In genomic region chr11:100576044-100577021, GRCh38 we compare ENCODE assay signal across 2 cellular contexts.
A peak's percentile ranks its signal among the peaks of the same experiment; 100 is the strongest.
TF ChIP-seq lines count a peak whose summit lies in the region.

No MANE protein-coding gene starts in this region.

TF ChIP-seq in IMR-90, 13 proteins besides CTCF, POLR2A, EP300 and RAD21:
- TF ChIP-seq RCOR1 (IDR thresholded peaks at IDR 0.05; ENCODE audit: insufficient replicate concordance, low read length), result no peak
- TF ChIP-seq FOS (IDR thresholded peaks at IDR 0.05; ENCODE audit: low read depth, low read length), result no peak
- TF ChIP-seq SMC3 (IDR thresholded peaks at IDR 0.05; ENCODE audit: low read depth, low read length), result peak; percentile 97
- TF ChIP-seq BHLHE40 (IDR thresholded peaks at IDR 0.05; ENCODE audit: low read depth, low read length), result no peak
- no peak for TF ChIP-seq RFX5 (IDR thresholded peaks at IDR 0.05; ENCODE audit: low read depth, low read length)

TF ChIP-seq in H1, 55 proteins besides CTCF, POLR2A, EP300 and RAD21:
- no peak for TF ChIP-seq ASH2L (IDR thresholded peaks at IDR 0.05; ENCODE audit: low read length)
- TF ChIP-seq SUZ12 (IDR thresholded peaks at IDR 0.05; ENCODE audit: low read length), result no peak
- no peak for TF ChIP-seq TEAD4 (IDR thresholded peaks at IDR 0.05; ENCODE audit: low read depth, low read length)
- TF ChIP-seq RXRA (IDR thresholded peaks at IDR 0.05; ENCODE audit: insufficient read depth, low read depth, low read length), result no peak
- no peak for TF ChIP-seq CBX5 (IDR thresholded peaks at IDR 0.05; ENCODE audit: low read depth, low read length)
- no peak for TF ChIP-seq POU5F1 (IDR thresholded peaks at IDR 0.05; ENCODE audit: low read depth, low read length)
- no peak for TF ChIP-seq SRF (IDR thresholded peaks at IDR 0.05; ENCODE audit: low read depth, low read length)
- TF ChIP-seq CTBP2 (IDR thresholded peaks at IDR 0.05; ENCODE audit: borderline replicate concordance, insufficient read depth, insufficient read length, low read length), result no peak
- no peak for TF ChIP-seq YY1 (IDR thresholded peaks at IDR 0.05; ENCODE audit: low read depth, low read length)
- no peak for TF ChIP-seq FOSL1 (IDR thresholded peaks at IDR 0.05; ENCODE audit: insufficient read depth, low read depth, low read length)
- no peak for TF ChIP-seq MAFK (IDR thresholded peaks at IDR 0.05; ENCODE audit: low read depth, low read length)
- TF ChIP-seq SIX5 (IDR thresholded peaks at IDR 0.05; ENCODE audit: low read depth, low read length), result no peak
TF ChIP-seq in H1: peak in this region for 0.
